9 cellular contexts compared by ENCODE assay signal in genomic region chr5:5523066-5523505, GRCh38.
A peak's percentile ranks its signal among the peaks of the same experiment; 100 is the strongest.
DNase-seq lines count a peak whose midpoint lies in the region; ATAC-seq and TF ChIP-seq lines count a peak whose summit lies in the region.
"Had no signal": no experiment of that assay in that cellular context is flagged by ENCODE, and none has a peak within 500 bp of the region (broad histone marks: within the 10 kb centered on the region; RNA-seq: fewer than 3 reads in every experiment).

No MANE protein-coding gene starts in this region.

- in situ Hi-C loops in GM13976 (cut with MboI; ENCODE audit: low sequenced_read_pairs, unreplicated experiment) = no loop called here

- DNase-seq in GM13976 (ENCODE audit: low spot score) (peak; percentile 47), activated T-helper 1 cell treated with Interleukin-2 at 50 U/mL for 16 hours (ENCODE audit: low read depth) (peak; percentile 2), type B pancreatic cell (ENCODE audit: extremely low spot score, unreplicated experiment) (no peak), right atrium auricular region (ENCODE audit: low spot score) (no peak), NCI-H82 (lab: John Stamatoyannopoulos, UW) (no peak)

- H3K27me3 ChIP-seq in gastroesophageal sphincter = no peaks in the 10 kb centered on the region
- no peaks in the 10 kb centered on the region for H3K27me3 ChIP-seq in right atrium auricular region

- WGBS in gastroesophageal sphincter (ENCODE audit: low coverage in 1 of 2), 2 donors = 85 to 92% methylated on average over 3 to 5 of the region's 6 CpGs

- H3K27me3 Mint-ChIP-seq in type B pancreatic cell = no peaks in the 10 kb centered on the region

- H3K27ac ChIP-seq in gastroesophageal sphincter (no peak overlapping the region), right atrium auricular region (no peak overlapping the region)
- H3K27ac ChIP-seq: SK-N-MC had no signal

- no peak for TF ChIP-seq POLR2A in gastroesophageal sphincter (IDR thresholded peaks at IDR 0.05)

- ATAC-seq in GM21423 (IDR thresholded peaks at IDR 0.05; ENCODE audit: unreplicated experiment) (peak; percentile 96), HG03520 (IDR thresholded peaks at IDR 0.05; ENCODE audit: unreplicated experiment) (peak; percentile 92), gastroesophageal sphincter (no peak)

- H3K36me3 ChIP-seq in gastroesophageal sphincter (no peaks in the 10 kb centered on the region), right atrium auricular region (no peaks in the 10 kb centered on the region)

- H3K4me3 ChIP-seq in gastroesophageal sphincter (no peak overlapping the region), right atrium auricular region (no peak overlapping the region)
- H3K4me3 ChIP-seq: SK-N-MC had no signal

- H3K9me3 Mint-ChIP-seq in type B pancreatic cell = peaks cover 4% of the 10 kb centered on the region

- no peak for TF ChIP-seq CTCF in GM13976 (IDR thresholded peaks at IDR 0.05; ENCODE audit: borderline replicate concordance, control extremely low read depth, extremely low read depth, insufficient read depth, missing control alignments)
- TF ChIP-seq CTCF in type B pancreatic cell (conservative IDR thresholded peaks at IDR 0.05) = no peak
- TF ChIP-seq CTCF in gastroesophageal sphincter (IDR thresholded peaks at IDR 0.05) = no peak
- TF ChIP-seq CTCF in right atrium auricular region (IDR thresholded peaks at IDR 0.05) = no peak

- H3K27ac Mint-ChIP-seq in type B pancreatic cell = peak overlapping the region; percentile 23

- H3K4me1 ChIP-seq in gastroesophageal sphincter = no peaks in the 10 kb centered on the region
- H3K4me1 ChIP-seq in right atrium auricular region = no peaks in the 10 kb centered on the region

- H3K9me3 ChIP-seq in gastroesophageal sphincter (no peaks in the 10 kb centered on the region), right atrium auricular region (no peaks in the 10 kb centered on the region)

- TF ChIP-seq EP300 in gastroesophageal sphincter (IDR thresholded peaks at IDR 0.05) = no peak

- H3K4me1 Mint-ChIP-seq in type B pancreatic cell (ENCODE audit: unreplicated experiment) = peaks cover 7% of the 10 kb centered on the region

- H3K4me3 Mint-ChIP-seq in type B pancreatic cell = peak overlapping the region; percentile 9

- H3K36me3 Mint-ChIP-seq in type B pancreatic cell = no peaks in the 10 kb centered on the region

Comparison
In these comparisons a context has a peak if more than half of its experiments do, and no peak if none do; other contexts are left out.
1. DNase-seq: peak in GM13976 (single experiment) and activated T-helper 1 cell treated with Interleukin-2 at 50 U/mL for 16 hours (single experiment); none in type B pancreatic cell (single experiment), right atrium auricular region (single experiment) and NCI-H82 (single experiment).